In genomic region chr1:67685067-67685557, GRCh38 we compare ENCODE assay signal across 8 cellular contexts. TPM values are rescaled to one million over a fixed set of nuclear protein-coding genes. Genes with fewer than 3 reads are reported as not detected.
DNase-seq lines count a peak whose midpoint lies in the region; TF ChIP-seq lines count a peak whose summit lies in the region.

GADD45A (plus strand) TSS chr1:67685201; CDS start chr1:67685495, 294 bp downstream.

- peak; percentile 100 for DNase-seq in ELR (ENCODE audit: low read depth)
- DNase-seq in H9: peak; percentile 99
- peak; percentile 100 for DNase-seq in MG63
- peak; percentile 96 for DNase-seq in SHP77 treated with DMSO at 0.1 percent for 48 hours (lab: John Stamatoyannopoulos, UW)
- DNase-seq in activated effector memory CD4-positive, alpha-beta T cell treated with anti-CD3 and anti-CD28 coated beads, Interleukin-2, amount 50 U/mL, for 16 hours: peak; percentile 98
- peak; percentile 99 for DNase-seq in fibroblast of the conjunctiva (ENCODE audit: low read depth)
- peak; percentile 100 for DNase-seq in stromal cell of bone marrow (ENCODE audit: low read depth)

- H3T11ph ChIP-seq in H9 (ENCODE audit: low read length): no peak within 1 kb of the TSS

- H3K36me3 ChIP-seq in MG63: peaks cover 44% of the 10 kb centered on the region
- no peaks in the 10 kb centered on the region for H3K36me3 ChIP-seq in neural cell (ENCODE audit: insufficient read depth, low read length)

- no peak within 1 kb of the TSS for H2BK5ac ChIP-seq in H9 (ENCODE audit: insufficient read length, low read length)

- no peak within 1 kb of the TSS for H3K27ac ChIP-seq in H9 (ENCODE audit: insufficient read length, low read depth, low read length)
- peak within 1 kb of the TSS; percentile 85 for H3K27ac ChIP-seq in neural cell (ENCODE audit: low read length)

- WGBS in H9 (ENCODE audit: extremely low coverage, insufficient read length, low lambda C conversion rate): no CpG with 5 or more reads among the region's 39 CpGs

- H4K5ac ChIP-seq in H9 (ENCODE audit: insufficient read length, low read depth, low read length): no peak within 1 kb of the TSS

- H3K23ac ChIP-seq in H9 (ENCODE audit: insufficient read length, low read depth, low read length): no peak within 1 kb of the TSS

- H3K18ac ChIP-seq in H9 (ENCODE audit: insufficient read length, low read depth, low read length): peak within 1 kb of the TSS; percentile 51

- no peak within 1 kb of the TSS for H2BK15ac ChIP-seq in H9 (ENCODE audit: low read depth, low read length)

- H3K4ac ChIP-seq in H9 (ENCODE audit: low read depth, low read length): no peak within 1 kb of the TSS

- H3K56ac ChIP-seq in H9 (ENCODE audit: insufficient read length, low read depth, low read length): no peak within 1 kb of the TSS

- no peaks in the 10 kb centered on the region; a peak in 1 of 5 replicates for H3K9me3 Mint-ChIP-seq in H9

- H2AK5ac ChIP-seq in H9 (ENCODE audit: insufficient read length, low read length): no peak within 1 kb of the TSS

- H3K27me3 ChIP-seq in H9 (ENCODE audit: insufficient read depth, low read length) (no peaks in the 10 kb centered on the region), MG63 (no peaks in the 10 kb centered on the region), neural cell (ENCODE audit: insufficient read depth, low read depth, low read length) (no peaks in the 10 kb centered on the region)

- peaks cover 3% of the 10 kb centered on the region; the same call in 1 of the 2 replicates for H3K27me3 Mint-ChIP-seq in H9 (ENCODE audit: low read depth)

- H4K91ac ChIP-seq in H9 (ENCODE audit: insufficient read length, low read depth, low read length): no peak within 1 kb of the TSS

- TF ChIP-seq RAD21 in neural cell (conservative IDR thresholded peaks at IDR 0.05): peak; percentile 45

- TF ChIP-seq EP300 in neural cell (conservative IDR thresholded peaks at IDR 0.05; ENCODE audit: poor library complexity, severe bottlenecking): peak; percentile 59

- H3K4me2 ChIP-seq in H9 (ENCODE audit: insufficient read depth, insufficient read length, low read length) (peak within 1 kb of the TSS; percentile 87), neural cell (ENCODE audit: low read length) (peak within 1 kb of the TSS; percentile 50)

- no peaks in the 10 kb centered on the region for H3K9me2 ChIP-seq in neural cell (ENCODE audit: insufficient read depth, low read length)

- H3K14ac ChIP-seq in H9 (ENCODE audit: insufficient read depth, low read length): peak within 1 kb of the TSS; percentile 77; the same call in 1 of the 2 replicates

- peak within 1 kb of the TSS; percentile 89 to 92 for H3K4me3 Mint-ChIP-seq in H9

- no peak within 1 kb of the TSS for H2BK120ac ChIP-seq in H9 (ENCODE audit: low read depth, low read length, poor library complexity, severe bottlenecking)

- peaks cover 5% of the 10 kb centered on the region for H3K23me2 ChIP-seq in H9 (ENCODE audit: insufficient read length, low read depth, low read length, poor library complexity, severe bottlenecking)

- H2BK20ac ChIP-seq in H9 (ENCODE audit: low read depth, low read length, poor library complexity, severe bottlenecking): no peak within 1 kb of the TSS

- peak within 1 kb of the TSS; percentile 79 for H3K9ac ChIP-seq in H9 (ENCODE audit: extremely low read depth, insufficient read length, low read length)
- H3K9ac ChIP-seq in neural cell (ENCODE audit: low read length): peak within 1 kb of the TSS; percentile 83

- peaks cover 3 to 18% (median 11%) of the 10 kb centered on the region in 3 experiments for H3K36me3 Mint-ChIP-seq in H9 (ENCODE audit: insufficient read depth in 1 of 3, low read depth in 3 of 3)

- H2AFZ ChIP-seq in H9 (ENCODE audit: low read length): no peak within 1 kb of the TSS
- H2AFZ ChIP-seq in neural cell (ENCODE audit: low read depth, low read length): no peak within 1 kb of the TSS

- H3K4me1 Mint-ChIP-seq in H9: peaks cover 26 to 30% of the 10 kb centered on the region in 2 experiments

- TF ChIP-seq CTCF in H9 (conservative IDR thresholded peaks at IDR 0.05): no peak
- peak; percentile 38 for TF ChIP-seq CTCF in neural cell (IDR thresholded peaks at IDR 0.05; ENCODE audit: poor library complexity, severe bottlenecking)

- H4K20me1 ChIP-seq in H9 (ENCODE audit: control insufficient read depth, insufficient read depth, insufficient read length) (no peaks in the 10 kb centered on the region), neural cell (ENCODE audit: insufficient read depth) (no peaks in the 10 kb centered on the region)

- no peaks in the 10 kb centered on the region for H3F3A ChIP-seq in neural cell (ENCODE audit: insufficient read depth, low read length, poor library complexity, severe bottlenecking)

- peak within 1 kb of the TSS; percentile 92 for H3K4me3 ChIP-seq in MG63
- H3K4me3 ChIP-seq in neural cell (ENCODE audit: low read length): peak within 1 kb of the TSS; percentile 94

- no peak within 1 kb of the TSS for H2BK12ac ChIP-seq in H9 (ENCODE audit: insufficient read length, low read depth, low read length)

- peaks cover 6% of the 10 kb centered on the region; the same call in 1 of the 2 replicates for H3K4me1 ChIP-seq in H9 (ENCODE audit: insufficient read depth, low read length)

- H3K79me2 ChIP-seq in H9 (ENCODE audit: insufficient read depth, low read length) (no peaks in the 10 kb centered on the region), neural cell (replicated peaks; ENCODE audit: insufficient read depth, low read length) (peaks cover 8% of the 10 kb centered on the region)

- H3K9me3 ChIP-seq in H9 (ENCODE audit: control insufficient read depth, low read depth, low read length): no peaks in the 10 kb centered on the region
- no peaks in the 10 kb centered on the region for H3K9me3 ChIP-seq in MG63
- no peaks in the 10 kb centered on the region for H3K9me3 ChIP-seq in neural cell (ENCODE audit: low read length)

- H4K8ac ChIP-seq in H9 (replicated peaks; ENCODE audit: insufficient read length, low read depth, low read length): no peak within 1 kb of the TSS

- peak within 1 kb of the TSS in 1 of 3 experiments; percentile 87; a peak in 3 of 7 replicates for H3K27ac Mint-ChIP-seq in H9

- H3K79me1 ChIP-seq in H9 (ENCODE audit: insufficient read depth, low read depth, low read length, poor library complexity, severe bottlenecking): no peaks in the 10 kb centered on the region

TF ChIP-seq in neural cell, 6 proteins besides CTCF, POLR2A, EP300 and RAD21:
- TF ChIP-seq POLR2AphosphoS5 (IDR thresholded peaks at IDR 0.05): peak; percentile 96
- peak; percentile 70 for TF ChIP-seq REST (IDR thresholded peaks at IDR 0.05; ENCODE audit: borderline replicate concordance)
- no peak for TF ChIP-seq EZH2 (IDR thresholded peaks at IDR 0.05; ENCODE audit: borderline replicate concordance, insufficient read depth, low read length, poor library complexity, severe bottlenecking)
- TF ChIP-seq MXI1 (conservative IDR thresholded peaks at IDR 0.05; ENCODE audit: poor library complexity, severe bottlenecking): peak; percentile 86
- peak; percentile 90 for TF ChIP-seq TAF1 (IDR thresholded peaks at IDR 0.05; ENCODE audit: low read depth)
- TF ChIP-seq SMC3 (conservative IDR thresholded peaks at IDR 0.05; ENCODE audit: poor library complexity): no peak

RNA-seq across cellular contexts. Expression of gene GADD45A, which starts in this region (rescaled TPM):
- 22.8 and 25.0 TPM in 2 replicates for total RNA-seq in H9 (2021)
- total RNA-seq in MG63 (2014; rRNA removed; shearing (Covaris generic); ENCODE audit: low replicate concordance): 16.5 and 20.5 TPM in 2 replicates
- 13.7 and 17.1 TPM in 2 replicates for polyA plus RNA-seq in neural cell
- 14.6 and 20.0 TPM in 2 replicates for polyA minus RNA-seq in neural cell
